ENCODE assay signal across 1 cellular context in the genomic region with DNA sequence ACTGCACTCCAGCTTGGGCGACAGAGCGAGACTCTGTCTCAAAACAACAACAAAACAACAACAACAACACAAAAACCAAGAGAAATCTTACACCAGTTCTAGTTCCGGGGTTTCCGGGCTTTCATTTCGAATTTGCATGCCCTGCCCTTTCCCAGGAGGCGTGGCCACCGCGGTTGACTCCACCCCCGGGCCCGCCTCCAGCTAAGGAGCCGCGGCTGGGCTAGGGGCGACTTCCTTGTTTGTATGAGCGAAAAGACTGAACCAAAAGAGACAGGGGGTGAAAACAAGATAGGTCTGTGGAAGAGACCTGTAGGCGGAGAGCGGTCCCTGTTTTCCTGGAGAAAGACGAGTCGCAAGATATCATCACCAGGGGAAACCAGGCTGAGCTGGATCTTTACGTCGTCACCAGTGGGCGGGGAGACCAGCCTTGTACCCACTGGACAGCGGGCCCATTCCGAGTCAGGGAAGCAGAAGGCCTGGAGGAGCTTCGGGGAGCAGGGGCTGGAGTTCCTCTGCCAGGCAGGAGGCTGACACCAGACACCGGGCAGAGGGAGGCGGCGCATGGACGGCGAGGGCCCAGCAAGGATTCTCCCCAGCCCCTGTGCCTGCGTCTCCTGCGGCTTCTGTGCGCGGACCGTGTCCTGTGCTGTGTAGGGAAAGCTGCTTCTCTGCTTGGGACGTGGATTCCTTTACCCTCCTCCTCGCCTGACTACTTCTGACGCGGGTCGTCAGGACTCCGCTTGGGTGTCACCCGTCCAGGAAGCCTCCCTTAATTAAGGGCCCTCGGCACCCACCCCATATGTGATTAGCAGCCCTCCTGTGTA.
A peak's percentile ranks its signal among the peaks of the same experiment; 100 is the strongest.
TF ChIP-seq lines count a peak whose summit lies in the region.

No MANE protein-coding gene starts in this region.

TF ChIP-seq in HepG2, 621 proteins besides CTCF, POLR2A, EP300 and RAD21 (continued from another document and continues in another):
- no peak for TF ChIP-seq ZNF710 (CRISPR knock-in tag; IDR thresholded peaks at IDR 0.05; ENCODE audit: borderline replicate concordance)
- no peak for TF ChIP-seq NFYC (CRISPR knock-in tag; IDR thresholded peaks at IDR 0.05)
- TF ChIP-seq, protein P1, sequence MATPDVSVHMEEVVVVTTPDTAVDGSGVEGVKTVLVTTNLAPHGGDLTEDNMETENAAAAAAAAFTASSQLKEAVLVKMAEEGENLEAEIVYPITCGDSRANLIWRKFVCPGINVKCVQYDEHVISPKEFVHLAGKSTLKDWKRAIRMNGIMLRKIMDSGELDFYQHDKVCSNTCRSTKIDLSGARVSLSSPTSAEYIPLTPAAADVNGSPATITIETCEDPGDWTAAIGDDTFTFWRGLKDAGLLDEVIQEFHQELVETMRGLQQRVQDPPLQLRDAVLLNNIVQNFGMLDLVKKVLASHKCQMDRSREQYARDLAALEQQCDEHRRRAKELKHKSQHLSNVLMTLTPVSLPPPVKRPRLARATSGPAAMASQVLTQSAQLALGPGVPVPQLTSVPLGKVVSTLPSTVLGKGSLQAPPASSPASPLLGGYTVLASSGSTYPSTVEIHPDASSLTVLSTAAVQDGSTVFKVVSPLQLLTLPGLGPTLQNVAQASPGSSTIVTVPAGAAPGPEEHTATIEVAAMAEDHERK (CRISPR knock-in tag; IDR thresholded peaks at IDR 0.05; ENCODE audit: low read depth) = no peak
- TF ChIP-seq THAP9 (CRISPR knock-in tag; IDR thresholded peaks at IDR 0.05; ENCODE audit: borderline replicate concordance) = peak; percentile 39; the same call in 1 of the 2 replicates
- no peak; the same call in 1 of the 2 replicates for TF ChIP-seq KDM4B (CRISPR knock-in tag; IDR thresholded peaks at IDR 0.05)
- TF ChIP-seq ZNF543 (CRISPR knock-in tag; IDR thresholded peaks at IDR 0.05) = peak; percentile 52; the same call in 1 of the 2 replicates
- TF ChIP-seq RFXANK (CRISPR knock-in tag; IDR thresholded peaks at IDR 0.05) = no peak
- TF ChIP-seq EHMT2 (IDR thresholded peaks at IDR 0.05; ENCODE audit: borderline replicate concordance, low read depth, low read length) = no peak
- 0 out of 2 replicates have a peak, but pooled peaks have one; percentile 19 for TF ChIP-seq THRA (CRISPR knock-in tag; IDR thresholded peaks at IDR 0.05; ENCODE audit: borderline replicate concordance)
- no peak; the same call in 1 of the 2 replicates for TF ChIP-seq ZNF512B (CRISPR knock-in tag; IDR thresholded peaks at IDR 0.05; ENCODE audit: borderline replicate concordance)
- no peak; the same call in 1 of the 2 replicates for TF ChIP-seq ZBTB20 (CRISPR knock-in tag; IDR thresholded peaks at IDR 0.05; ENCODE audit: borderline replicate concordance, low read depth)
- TF ChIP-seq, protein P2, sequence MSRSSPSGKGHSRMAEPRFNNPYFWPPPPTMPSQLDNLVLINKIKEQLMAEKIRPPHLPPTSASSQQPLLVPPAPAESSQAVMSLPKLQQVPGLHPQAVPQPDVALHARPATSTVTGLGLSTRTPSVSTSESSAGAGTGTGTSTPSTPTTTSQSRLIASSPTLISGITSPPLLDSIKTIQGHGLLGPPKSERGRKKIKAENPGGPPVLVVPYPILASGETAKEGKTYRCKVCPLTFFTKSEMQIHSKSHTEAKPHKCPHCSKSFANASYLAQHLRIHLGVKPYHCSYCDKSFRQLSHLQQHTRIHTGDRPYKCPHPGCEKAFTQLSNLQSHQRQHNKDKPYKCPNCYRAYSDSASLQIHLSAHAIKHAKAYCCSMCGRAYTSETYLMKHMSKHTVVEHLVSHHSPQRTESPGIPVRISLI (CRISPR knock-in tag; IDR thresholded peaks at IDR 0.05; ENCODE audit: borderline replicate concordance) = no peak
- TF ChIP-seq XBP1 (CRISPR knock-in tag; IDR thresholded peaks at IDR 0.05) = no peak
- no peak for TF ChIP-seq PAF1 (CRISPR knock-in tag; IDR thresholded peaks at IDR 0.05)
- no peak for TF ChIP-seq ZSCAN12 (CRISPR knock-in tag; IDR thresholded peaks at IDR 0.05)
- no peak for TF ChIP-seq AGO2 (optimal IDR thresholded peaks at IDR 0.05; ENCODE audit: low read depth, low read length)
- TF ChIP-seq MYPOP (CRISPR knock-in tag; IDR thresholded peaks at IDR 0.05) = 0 out of 2 replicates have a peak, but pooled peaks have one; percentile 44
- no peak for TF ChIP-seq THYN1 (CRISPR knock-in tag; IDR thresholded peaks at IDR 0.05; ENCODE audit: borderline replicate concordance, low read depth)
- TF ChIP-seq ZNF878 (CRISPR knock-in tag; IDR thresholded peaks at IDR 0.05) = no peak; the same call in 1 of the 2 replicates
- TF ChIP-seq ZKSCAN5 (CRISPR knock-in tag; IDR thresholded peaks at IDR 0.05) = no peak
- TF ChIP-seq, protein P3, sequence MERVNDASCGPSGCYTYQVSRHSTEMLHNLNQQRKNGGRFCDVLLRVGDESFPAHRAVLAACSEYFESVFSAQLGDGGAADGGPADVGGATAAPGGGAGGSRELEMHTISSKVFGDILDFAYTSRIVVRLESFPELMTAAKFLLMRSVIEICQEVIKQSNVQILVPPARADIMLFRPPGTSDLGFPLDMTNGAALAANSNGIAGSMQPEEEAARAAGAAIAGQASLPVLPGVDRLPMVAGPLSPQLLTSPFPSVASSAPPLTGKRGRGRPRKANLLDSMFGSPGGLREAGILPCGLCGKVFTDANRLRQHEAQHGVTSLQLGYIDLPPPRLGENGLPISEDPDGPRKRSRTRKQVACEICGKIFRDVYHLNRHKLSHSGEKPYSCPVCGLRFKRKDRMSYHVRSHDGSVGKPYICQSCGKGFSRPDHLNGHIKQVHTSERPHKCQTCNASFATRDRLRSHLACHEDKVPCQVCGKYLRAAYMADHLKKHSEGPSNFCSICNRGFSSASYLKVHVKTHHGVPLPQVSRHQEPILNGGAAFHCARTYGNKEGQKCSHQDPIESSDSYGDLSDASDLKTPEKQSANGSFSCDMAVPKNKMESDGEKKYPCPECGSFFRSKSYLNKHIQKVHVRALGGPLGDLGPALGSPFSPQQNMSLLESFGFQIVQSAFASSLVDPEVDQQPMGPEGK (CRISPR knock-in tag; IDR thresholded peaks at IDR 0.05) = no peak
- TF ChIP-seq ZNF124 (CRISPR knock-in tag; IDR thresholded peaks at IDR 0.05) = no peak
- TF ChIP-seq FOXP1 (IDR thresholded peaks at IDR 0.05) = no peak; the same call in 1 of the 2 replicates
- TF ChIP-seq FOXP1 (CRISPR knock-in tag; IDR thresholded peaks at IDR 0.05) = no peak
- no peak for TF ChIP-seq DPF2 (CRISPR knock-in tag; IDR thresholded peaks at IDR 0.05; ENCODE audit: borderline replicate concordance, low read depth)
- TF ChIP-seq ETS1 (CRISPR knock-in tag; IDR thresholded peaks at IDR 0.05) = no peak; the same call in 1 of the 2 replicates
- no peak for TF ChIP-seq ZNF746 (CRISPR knock-in tag; IDR thresholded peaks at IDR 0.05)
- TF ChIP-seq ZNF839 (CRISPR knock-in tag; IDR thresholded peaks at IDR 0.05; ENCODE audit: borderline replicate concordance) = no peak
- TF ChIP-seq ZNF850 (CRISPR knock-in tag; conservative IDR thresholded peaks at IDR 0.05) = no peak
- no peak for TF ChIP-seq NR2F6 (IDR thresholded peaks at IDR 0.05)
- no peak for TF ChIP-seq NR2F6 (CRISPR knock-in tag; IDR thresholded peaks at IDR 0.05)
- no peak for TF ChIP-seq SRF (IDR thresholded peaks at IDR 0.05; ENCODE audit: low read depth, low read length)
- peak; percentile 76; the same call in 1 of the 2 replicates for TF ChIP-seq HOXA5 (CRISPR knock-in tag; IDR thresholded peaks at IDR 0.05)
